26 cellular contexts compared by ENCODE assay signal in genomic region chr2:235958221-235958620, GRCh38.
"Had no signal": no experiment of that assay in that cellular context is flagged by ENCODE, and none has a peak within 500 bp of the region (broad histone marks: within the 10 kb centered on the region; RNA-seq: fewer than 3 reads in every experiment).

No MANE protein-coding gene starts in this region.

- FAIRE-seq: colon, keratinocyte, small intestine had no signal

- H3K36me3 Mint-ChIP-seq: memory B cell; naive B cell; natural killer cell treated with Interleukin-12 subunit alpha and Interleukin-12 subunit beta and Interleukin-15 and Interleukin-18, amount 100 ng/mL, for 72 hours had no signal

- H3K4me1 ChIP-seq: gastrocnemius medialis, parathyroid adenoma, prostate gland, suprapubic skin had no signal

- H3K79me2 ChIP-seq: parathyroid adenoma had no signal

- H3K4me3 ChIP-seq: lung, prostate gland, suprapubic skin had no signal

- H3K9me3 Mint-ChIP-seq: memory B cell; natural killer cell treated with Interleukin-12 subunit alpha and Interleukin-12 subunit beta and Interleukin-15 and Interleukin-18, amount 100 ng/mL, for 72 hours; stimulated activated naive CD8-positive, alpha-beta T cell treated with anti-CD3 and anti-CD28 coated beads, Interleukin-15, amount 100 ng/mL, for 72 hours had no signal

- H3K27ac ChIP-seq: gastrocnemius medialis, parathyroid adenoma, prostate gland, suprapubic skin had no signal

- DNase-seq: central memory CD4-positive, alpha-beta T cell; dorsolateral prefrontal cortex; effector CD4-positive, alpha-beta T cell; foreskin fibroblast; gastrocnemius medialis; head of caudate nucleus; naive B cell; occipital lobe; right cardiac atrium; small intestine; stimulated activated CD4-positive, alpha-beta T cell treated with anti-CD3 and anti-CD28 coated beads, Interleukin-12 subunit alpha, Interleukin-12 subunit beta, amount 100 ng/mL, for 4 hours; stimulated activated CD4-positive, alpha-beta T cell treated with anti-CD3 and anti-CD28 coated beads, Interleukin-1b, Interleukin-23, amount 100 ng/mL, for 48 hours; stimulated activated CD4-positive, alpha-beta T cell treated with anti-CD3 and anti-CD28 coated beads, Interleukin-4, amount 100 ng/mL, for 1 hour; stimulated activated CD8-positive, alpha-beta memory T cell treated with anti-CD3 and anti-CD28 coated beads, Interleukin-4, amount 100 ng/mL, for 48 hours; stimulated activated naive CD4-positive, alpha-beta T cell; stimulated activated naive CD8-positive, alpha-beta T cell treated with anti-CD3 and anti-CD28 coated beads, Interleukin-15, amount 100 ng/mL, for 72 hours; trophoblast cell had no signal

- H3K4me1 Mint-ChIP-seq: memory B cell; naive B cell; stimulated activated naive CD8-positive, alpha-beta T cell treated with anti-CD3 and anti-CD28 coated beads, Interleukin-15, amount 100 ng/mL, for 72 hours had no signal

- H2AFZ ChIP-seq: parathyroid adenoma had no signal

- H3K27ac Mint-ChIP-seq: memory B cell; naive B cell; natural killer cell treated with Interleukin-12 subunit alpha and Interleukin-12 subunit beta and Interleukin-15 and Interleukin-18, amount 100 ng/mL, for 72 hours; stimulated activated naive CD8-positive, alpha-beta T cell treated with anti-CD3 and anti-CD28 coated beads, Interleukin-15, amount 100 ng/mL, for 72 hours had no signal

- H3K9me3 ChIP-seq: gastrocnemius medialis, prostate gland, suprapubic skin had no signal

- H3K36me3 ChIP-seq: gastrocnemius medialis, prostate gland had no signal

- ATAC-seq: gastrocnemius medialis; left lobe of liver; natural killer cell treated with Interleukin-12 subunit alpha and Interleukin-12 subunit beta and Interleukin-15 and Interleukin-18, amount 100 ng/mL, for 72 hours; right cardiac atrium; stimulated activated naive CD8-positive, alpha-beta T cell treated with anti-CD3 and anti-CD28 coated beads, Interleukin-15, amount 100 ng/mL, for 72 hours had no signal

- H3K9ac ChIP-seq: parathyroid adenoma had no signal

- H3K27me3 ChIP-seq: dorsolateral prefrontal cortex, gastrocnemius medialis, suprapubic skin had no signal

- H3K4me3 Mint-ChIP-seq: memory B cell; natural killer cell treated with Interleukin-12 subunit alpha and Interleukin-12 subunit beta and Interleukin-15 and Interleukin-18, amount 100 ng/mL, for 72 hours; stimulated activated naive CD8-positive, alpha-beta T cell treated with anti-CD3 and anti-CD28 coated beads, Interleukin-15, amount 100 ng/mL, for 72 hours had no signal
